ENCODE assay signal across 10 cellular contexts in the genomic region with DNA sequence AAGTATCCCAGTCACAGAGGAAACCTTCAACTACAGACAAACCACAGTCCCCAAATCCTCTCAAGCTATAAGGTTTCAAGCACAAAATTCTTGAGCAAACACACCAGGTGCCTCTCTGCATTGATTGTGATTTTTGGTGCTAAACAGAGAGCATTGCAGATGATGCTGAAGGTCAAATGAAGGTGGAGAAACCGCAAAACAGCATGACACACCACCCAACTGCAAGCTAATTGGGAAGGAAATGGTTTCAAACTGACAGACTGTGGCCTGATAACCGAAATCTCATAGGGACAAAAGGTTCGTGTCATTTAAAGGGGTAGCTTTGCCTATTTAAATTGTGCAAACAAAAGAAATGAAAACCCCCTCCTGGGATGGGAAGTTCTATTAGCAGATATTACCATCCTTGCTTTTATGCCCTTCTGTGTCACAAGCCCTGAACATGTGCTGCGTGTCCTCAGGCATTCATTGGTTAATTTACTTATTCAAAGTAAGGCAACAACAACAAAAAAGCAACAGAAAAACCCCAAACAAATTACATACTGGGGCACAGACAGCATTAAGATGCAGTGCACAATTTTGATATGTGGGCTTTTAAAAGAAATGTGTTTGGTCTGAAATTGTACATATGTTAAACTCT.
DNase-seq lines count a peak whose midpoint lies in the region; ATAC-seq and TF ChIP-seq lines count a peak whose summit lies in the region.
"Had no signal": no experiment of that assay in that cellular context is flagged by ENCODE, and none has a peak within 500 bp of the region (broad histone marks: within the 10 kb centered on the region; RNA-seq: fewer than 3 reads in every experiment).

No MANE protein-coding gene starts in this region.

- no peaks in the 10 kb centered on the region for H3K9me3 ChIP-seq in upper lobe of right lung
- H3K9me3 ChIP-seq: BE2C had no signal

- peaks cover 13% of the 10 kb centered on the region for H3K4me1 Mint-ChIP-seq in activated naive CD4-positive, alpha-beta T cell treated with anti-CD3 and anti-CD28 coated beads, Interleukin-2, amount 10 ng/mL, durations not matched to agents 7 days and 5 days
- H3K4me1 Mint-ChIP-seq in activated naive CD4-positive, alpha-beta T cell treated with anti-CD3 and anti-CD28 coated beads for 36 hours (ENCODE audit: low read depth) = no peaks in the 10 kb centered on the region

- H3K4me3 ChIP-seq in upper lobe of right lung = no peak overlapping the region

- H3K27me3 Mint-ChIP-seq in activated naive CD4-positive, alpha-beta T cell treated with anti-CD3 and anti-CD28 coated beads, Interleukin-2, amount 10 ng/mL, durations not matched to agents 7 days and 5 days = peaks cover 7% of the 10 kb centered on the region
- H3K27me3 Mint-ChIP-seq in activated naive CD4-positive, alpha-beta T cell treated with anti-CD3 and anti-CD28 coated beads for 36 hours (ENCODE audit: low read depth) = peaks cover 13% of the 10 kb centered on the region

- intact Hi-C loops in activated naive CD4-positive, alpha-beta T cell treated with anti-CD3 and anti-CD28 coated beads for 36 hours (cut with micrococcal nuclease) = no loop called here
- intact Hi-C loops in upper lobe of right lung (cut with DNase I) = no loop called here

- H3K36me3 ChIP-seq in upper lobe of right lung = no peaks in the 10 kb centered on the region
- H3K36me3 ChIP-seq: BE2C had no signal

- DNase-seq in activated naive CD4-positive, alpha-beta T cell treated with anti-CD3 and anti-CD28 coated beads, Interleukin-2, amount 10 ng/mL, durations not matched to agents 7 days and 5 days = peak; percentile 24
- no peak for DNase-seq in activated naive CD4-positive, alpha-beta T cell treated with anti-CD3 and anti-CD28 coated beads for 36 hours
- DNase-seq in NCI-H2171 treated with DMSO at 0.1 percent for 48 hours (lab: John Stamatoyannopoulos, UW) (peak; percentile 49), upper lobe of right lung (no peak), DMS153 (lab: John Stamatoyannopoulos, UW) (no peak), D341Med (ENCODE audit: low spot score) (no peak)
- DNase-seq: BE2C, NCI-H187 had no signal

- H3K9me3 Mint-ChIP-seq in activated naive CD4-positive, alpha-beta T cell treated with anti-CD3 and anti-CD28 coated beads, Interleukin-2, amount 10 ng/mL, durations not matched to agents 7 days and 5 days = no peaks in the 10 kb centered on the region
- no peaks in the 10 kb centered on the region for H3K9me3 Mint-ChIP-seq in activated naive CD4-positive, alpha-beta T cell treated with anti-CD3 and anti-CD28 coated beads for 36 hours

- ATAC-seq in HG02885 (IDR thresholded peaks at IDR 0.05; ENCODE audit: poor library complexity, unreplicated experiment) (peak; percentile 93), upper lobe of right lung (peak; percentile 21), SK-N-SH treated with all-trans-retinoic acid at 6 μM for 48 hours (no peak)

- H3K27ac Mint-ChIP-seq in activated naive CD4-positive, alpha-beta T cell treated with anti-CD3 and anti-CD28 coated beads, Interleukin-2, amount 10 ng/mL, durations not matched to agents 7 days and 5 days = no peak overlapping the region
- H3K27ac Mint-ChIP-seq in activated naive CD4-positive, alpha-beta T cell treated with anti-CD3 and anti-CD28 coated beads for 36 hours = no peak overlapping the region

- no peaks in the 10 kb centered on the region for H3K4me1 ChIP-seq in upper lobe of right lung
- H3K4me1 ChIP-seq: BE2C had no signal

- CTCF ChIA-PET in activated naive CD4-positive, alpha-beta T cell treated with anti-CD3 and anti-CD28 coated beads, Interleukin-2, amount 10 ng/mL, durations not matched to agents 7 days and 5 days (lab: Charles Lee) = interaction anchor here (1.5 kb wide), 1 partner anchor 48 kb away, joined by 3 read pairs; no protein-coding TSS in a partner anchor
- CTCF ChIA-PET in activated naive CD4-positive, alpha-beta T cell treated with anti-CD3 and anti-CD28 coated beads for 36 hours (lab: Charles Lee) = no interaction called here

- no peak overlapping the region for H3K4me3 Mint-ChIP-seq in activated naive CD4-positive, alpha-beta T cell treated with anti-CD3 and anti-CD28 coated beads, Interleukin-2, amount 10 ng/mL, durations not matched to agents 7 days and 5 days
- no peak overlapping the region for H3K4me3 Mint-ChIP-seq in activated naive CD4-positive, alpha-beta T cell treated with anti-CD3 and anti-CD28 coated beads for 36 hours

- H3K27me3 ChIP-seq in upper lobe of right lung = no peaks in the 10 kb centered on the region
- H3K27me3 ChIP-seq: BE2C had no signal

- TF ChIP-seq CTCF in upper lobe of right lung (IDR thresholded peaks at IDR 0.05) = no peak

- no peaks in the 10 kb centered on the region for H3K36me3 Mint-ChIP-seq in activated naive CD4-positive, alpha-beta T cell treated with anti-CD3 and anti-CD28 coated beads, Interleukin-2, amount 10 ng/mL, durations not matched to agents 7 days and 5 days
- H3K36me3 Mint-ChIP-seq in activated naive CD4-positive, alpha-beta T cell treated with anti-CD3 and anti-CD28 coated beads for 36 hours (ENCODE audit: low read depth) = no peaks in the 10 kb centered on the region

- no peak overlapping the region for H3K27ac ChIP-seq in upper lobe of right lung

TF ChIP-seq in SK-N-SH treated with all-trans-retinoic acid at 6 μM for 48 hours, 23 proteins besides CTCF, POLR2A, EP300 and RAD21:
- no peak for TF ChIP-seq GLIS3 (CRISPR knock-in tag; IDR thresholded peaks at IDR 0.05)
- no peak for TF ChIP-seq ISL1 (CRISPR knock-in tag; IDR thresholded peaks at IDR 0.05)
- TF ChIP-seq SNAI2 (CRISPR knock-in tag; IDR thresholded peaks at IDR 0.05) = no peak
- TF ChIP-seq ARNTL (CRISPR knock-in tag; IDR thresholded peaks at IDR 0.05; ENCODE audit: borderline replicate concordance, low read depth) = no peak
- no peak for TF ChIP-seq ZFP3 (CRISPR knock-in tag; IDR thresholded peaks at IDR 0.05)
- TF ChIP-seq CSDC2 (CRISPR knock-in tag; IDR thresholded peaks at IDR 0.05) = no peak
- TF ChIP-seq, protein P1, sequence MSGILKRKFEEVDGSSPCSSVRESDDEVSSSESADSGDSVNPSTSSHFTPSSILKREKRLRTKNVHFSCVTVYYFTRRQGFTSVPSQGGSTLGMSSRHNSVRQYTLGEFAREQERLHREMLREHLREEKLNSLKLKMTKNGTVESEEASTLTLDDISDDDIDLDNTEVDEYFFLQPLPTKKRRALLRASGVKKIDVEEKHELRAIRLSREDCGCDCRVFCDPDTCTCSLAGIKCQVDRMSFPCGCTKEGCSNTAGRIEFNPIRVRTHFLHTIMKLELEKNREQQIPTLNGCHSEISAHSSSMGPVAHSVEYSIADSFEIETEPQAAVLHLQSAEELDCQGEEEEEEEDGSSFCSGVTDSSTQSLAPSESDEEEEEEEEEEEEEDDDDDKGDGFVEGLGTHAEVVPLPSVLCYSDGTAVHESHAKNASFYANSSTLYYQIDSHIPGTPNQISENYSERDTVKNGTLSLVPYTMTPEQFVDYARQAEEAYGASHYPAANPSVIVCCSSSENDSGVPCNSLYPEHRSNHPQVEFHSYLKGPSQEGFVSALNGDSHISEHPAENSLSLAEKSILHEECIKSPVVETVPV (CRISPR knock-in tag; IDR thresholded peaks at IDR 0.05) = no peak
- TF ChIP-seq BACH2 (CRISPR knock-in tag; IDR thresholded peaks at IDR 0.05; ENCODE audit: borderline replicate concordance) = no peak
- TF ChIP-seq ZC3H10 (CRISPR knock-in tag; IDR thresholded peaks at IDR 0.05) = no peak
- no peak for TF ChIP-seq ZNF70 (CRISPR knock-in tag; IDR thresholded peaks at IDR 0.05)
- TF ChIP-seq, protein P2, sequence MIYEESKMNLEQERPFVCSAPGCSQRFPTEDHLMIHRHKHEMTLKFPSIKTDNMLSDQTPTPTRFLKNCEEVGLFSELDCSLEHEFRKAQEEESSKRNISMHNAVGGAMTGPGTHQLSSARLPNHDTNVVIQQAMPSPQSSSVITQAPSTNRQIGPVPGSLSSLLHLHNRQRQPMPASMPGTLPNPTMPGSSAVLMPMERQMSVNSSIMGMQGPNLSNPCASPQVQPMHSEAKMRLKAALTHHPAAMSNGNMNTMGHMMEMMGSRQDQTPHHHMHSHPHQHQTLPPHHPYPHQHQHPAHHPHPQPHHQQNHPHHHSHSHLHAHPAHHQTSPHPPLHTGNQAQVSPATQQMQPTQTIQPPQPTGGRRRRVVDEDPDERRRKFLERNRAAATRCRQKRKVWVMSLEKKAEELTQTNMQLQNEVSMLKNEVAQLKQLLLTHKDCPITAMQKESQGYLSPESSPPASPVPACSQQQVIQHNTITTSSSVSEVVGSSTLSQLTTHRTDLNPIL (CRISPR knock-in tag; IDR thresholded peaks at IDR 0.05; ENCODE audit: low read depth) = no peak
- TF ChIP-seq OSR1 (CRISPR knock-in tag; IDR thresholded peaks at IDR 0.05) = no peak
- no peak for TF ChIP-seq PPARA (CRISPR knock-in tag; IDR thresholded peaks at IDR 0.05; ENCODE audit: borderline replicate concordance)
- TF ChIP-seq TCF4 (CRISPR knock-in tag; IDR thresholded peaks at IDR 0.05; ENCODE audit: borderline replicate concordance) = no peak
- TF ChIP-seq, protein P3, sequence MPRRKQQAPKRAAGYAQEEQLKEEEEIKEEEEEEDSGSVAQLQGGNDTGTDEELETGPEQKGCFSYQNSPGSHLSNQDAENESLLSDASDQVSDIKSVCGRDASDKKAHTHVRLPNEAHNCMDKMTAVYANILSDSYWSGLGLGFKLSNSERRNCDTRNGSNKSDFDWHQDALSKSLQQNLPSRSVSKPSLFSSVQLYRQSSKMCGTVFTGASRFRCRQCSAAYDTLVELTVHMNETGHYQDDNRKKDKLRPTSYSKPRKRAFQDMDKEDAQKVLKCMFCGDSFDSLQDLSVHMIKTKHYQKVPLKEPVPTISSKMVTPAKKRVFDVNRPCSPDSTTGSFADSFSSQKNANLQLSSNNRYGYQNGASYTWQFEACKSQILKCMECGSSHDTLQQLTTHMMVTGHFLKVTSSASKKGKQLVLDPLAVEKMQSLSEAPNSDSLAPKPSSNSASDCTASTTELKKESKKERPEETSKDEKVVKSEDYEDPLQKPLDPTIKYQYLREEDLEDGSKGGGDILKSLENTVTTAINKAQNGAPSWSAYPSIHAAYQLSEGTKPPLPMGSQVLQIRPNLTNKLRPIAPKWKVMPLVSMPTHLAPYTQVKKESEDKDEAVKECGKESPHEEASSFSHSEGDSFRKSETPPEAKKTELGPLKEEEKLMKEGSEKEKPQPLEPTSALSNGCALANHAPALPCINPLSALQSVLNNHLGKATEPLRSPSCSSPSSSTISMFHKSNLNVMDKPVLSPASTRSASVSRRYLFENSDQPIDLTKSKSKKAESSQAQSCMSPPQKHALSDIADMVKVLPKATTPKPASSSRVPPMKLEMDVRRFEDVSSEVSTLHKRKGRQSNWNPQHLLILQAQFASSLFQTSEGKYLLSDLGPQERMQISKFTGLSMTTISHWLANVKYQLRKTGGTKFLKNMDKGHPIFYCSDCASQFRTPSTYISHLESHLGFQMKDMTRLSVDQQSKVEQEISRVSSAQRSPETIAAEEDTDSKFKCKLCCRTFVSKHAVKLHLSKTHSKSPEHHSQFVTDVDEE (CRISPR knock-in tag; IDR thresholded peaks at IDR 0.05) = no peak
- no peak for TF ChIP-seq ZNF8 (CRISPR knock-in tag; IDR thresholded peaks at IDR 0.05)

Comparison
In these comparisons a context has a peak if more than half of its experiments do, and no peak if none do; other contexts are left out.
1. DNase-seq: peak in activated naive CD4-positive, alpha-beta T cell treated with anti-CD3 and anti-CD28 coated beads, Interleukin-2, amount 10 ng/mL, durations not matched to agents 7 days and 5 days (single experiment) and NCI-H2171 treated with DMSO at 0.1 percent for 48 hours (single experiment); none in activated naive CD4-positive, alpha-beta T cell treated with anti-CD3 and anti-CD28 coated beads for 36 hours (single experiment), upper lobe of right lung (single experiment), DMS153 (single experiment) and D341Med (single experiment).